19 cellular contexts compared by ENCODE assay signal in genomic region chr3:8730641-8731040, GRCh38. TPM values are rescaled to one million over a fixed set of nuclear protein-coding genes. Genes with fewer than 3 reads are reported as not detected.
DNase-seq lines count a peak whose midpoint lies in the region; ATAC-seq, FAIRE-seq and TF ChIP-seq lines count a peak whose summit lies in the region.
"Had no signal": no experiment of that assay in that cellular context is flagged by ENCODE, and none has a peak within 500 bp of the region (broad histone marks: within the 10 kb centered on the region; RNA-seq: fewer than 3 reads in every experiment).

No MANE protein-coding gene starts in this region.

- intact Hi-C loops in activated T-helper 1 cell treated with anti-CD3 and anti-CD28 coated beads, Interleukin-12 subunit alpha, Interleukin-12 subunit beta, Interleukin-2, Interleukin-4 antibody, amounts not matched to agents 30 ng/mL and 10 ng/mL and 1 ng/mL, durations not matched to agents 14 hours and 24 hours and 36 hours (cut with micrococcal nuclease), result no loop called here

- in situ Hi-C loops in GM23248 (cut with MboI), result no loop called here

- no peak overlapping the region for H2AFZ ChIP-seq in GM23248
- H2AFZ ChIP-seq in astrocyte (ENCODE audit: low read depth, low read length), result no peak overlapping the region
- H2AFZ ChIP-seq in hepatocyte, result peak overlapping the region; percentile 38
- H2AFZ ChIP-seq in osteoblast (ENCODE audit: low read length), result no peak overlapping the region

- WGBS in GM23248 (ENCODE audit: low coverage in 1 of 2, low lambda C conversion rate in 2 of 2, missing lambda C conversion rate in 2 of 2), 2 experiments, result 79 to 82% methylated on average over 4 of the region's 4 CpGs
- 85% methylated on average over 4 of the region's 4 CpGs for WGBS in hepatocyte (ENCODE audit: low lambda C conversion rate, missing lambda C conversion rate)

- no peaks in the 10 kb centered on the region for H3K9me3 ChIP-seq in GM23248 (ENCODE audit: low read depth)
- peaks cover 7% of the 10 kb centered on the region for H3K9me3 ChIP-seq in astrocyte (ENCODE audit: insufficient read depth, low read depth, low read length)
- H3K9me3 ChIP-seq in hepatocyte (ENCODE audit: low read depth), result no peaks in the 10 kb centered on the region
- no peaks in the 10 kb centered on the region for H3K9me3 ChIP-seq in osteoblast (ENCODE audit: low read depth, low read length)

- H3K9me2 ChIP-seq in GM23248 (ENCODE audit: insufficient read depth) (no peaks in the 10 kb centered on the region), hepatocyte (replicated peaks; ENCODE audit: insufficient read depth) (no peaks in the 10 kb centered on the region)

- H3F3A ChIP-seq in GM23248 (ENCODE audit: insufficient read depth), result peaks cover 4% of the 10 kb centered on the region; the same call in 1 of the 2 replicates

- H3K27ac ChIP-seq in GM23248 (no peak overlapping the region), astrocyte (ENCODE audit: low read depth, low read length) (no peak overlapping the region), hepatocyte (peak overlapping the region; percentile 22), osteoblast (ENCODE audit: low read depth, low read length) (no peak overlapping the region)

- no peaks in the 10 kb centered on the region for H3K36me3 ChIP-seq in GM23248 (ENCODE audit: low read depth)
- H3K36me3 ChIP-seq in astrocyte (ENCODE audit: insufficient read depth, low read length), result no peaks in the 10 kb centered on the region
- H3K36me3 ChIP-seq in hepatocyte (replicated peaks; ENCODE audit: insufficient read depth, low read depth), result no peaks in the 10 kb centered on the region
- H3K36me3 ChIP-seq in osteoblast (ENCODE audit: insufficient read depth, low read length), result no peaks in the 10 kb centered on the region

- H3K9ac ChIP-seq in GM23248 (no peak overlapping the region), astrocyte (ENCODE audit: low read length) (no peak overlapping the region)

- no peak for TF ChIP-seq CTCF in astrocyte (IDR thresholded peaks at IDR 0.05; ENCODE audit: insufficient read depth, low read depth, low read length)
- TF ChIP-seq CTCF in hepatocyte (IDR thresholded peaks at IDR 0.05; ENCODE audit: poor library complexity), result no peak
- no peak for TF ChIP-seq CTCF in osteoblast (IDR thresholded peaks at IDR 0.05; ENCODE audit: extremely low read depth, low read depth, low read length)

- peaks cover 21% of the 10 kb centered on the region for H3K9me3 Mint-ChIP-seq in astrocyte (ENCODE audit: unreplicated experiment)
- H3K9me3 Mint-ChIP-seq in activated T-helper 1 cell treated with anti-CD3 and anti-CD28 coated beads, Interleukin-12 subunit alpha, Interleukin-12 subunit beta, Interleukin-2, Interleukin-4 antibody, amounts not matched to agents 30 ng/mL and 10 ng/mL and 1 ng/mL, durations not matched to agents 14 hours and 24 hours and 36 hours, result no peaks in the 10 kb centered on the region

- no peak for ATAC-seq in HG03108 (IDR thresholded peaks at IDR 0.05; ENCODE audit: unreplicated experiment)
- ATAC-seq in GM19395 (IDR thresholded peaks at IDR 0.05; ENCODE audit: unreplicated experiment), result no peak

- peaks cover 2% of the 10 kb centered on the region for H3K4me1 Mint-ChIP-seq in astrocyte (ENCODE audit: low read depth, unreplicated experiment)
- H3K4me1 Mint-ChIP-seq in activated T-helper 1 cell treated with anti-CD3 and anti-CD28 coated beads, Interleukin-12 subunit alpha, Interleukin-12 subunit beta, Interleukin-2, Interleukin-4 antibody, amounts not matched to agents 30 ng/mL and 10 ng/mL and 1 ng/mL, durations not matched to agents 14 hours and 24 hours and 36 hours (ENCODE audit: low read depth), result no peaks in the 10 kb centered on the region

- H3K79me2 ChIP-seq in GM23248 (ENCODE audit: insufficient read depth) (no peaks in the 10 kb centered on the region), astrocyte (ENCODE audit: insufficient read depth, low read length) (no peaks in the 10 kb centered on the region), hepatocyte (no peaks in the 10 kb centered on the region), osteoblast (ENCODE audit: insufficient read depth, low read length) (no peaks in the 10 kb centered on the region)

- no peak overlapping the region for H3K4me3 ChIP-seq in GM23248
- no peak overlapping the region for H3K4me3 ChIP-seq in astrocyte (ENCODE audit: insufficient read depth, low read depth, low read length)
- no peak overlapping the region for H3K4me3 ChIP-seq in hepatocyte
- H3K4me3 ChIP-seq in osteoblast (ENCODE audit: insufficient read depth, low read length), result no peak overlapping the region

- no peak overlapping the region for H3K4me2 ChIP-seq in GM23248 (ENCODE audit: unreplicated experiment)
- H3K4me2 ChIP-seq in astrocyte (ENCODE audit: low read length), result no peak overlapping the region
- no peak overlapping the region for H3K4me2 ChIP-seq in hepatocyte
- H3K4me2 ChIP-seq in osteoblast (ENCODE audit: insufficient read depth, low read length), result no peak overlapping the region

- peaks cover 5% of the 10 kb centered on the region for H3K27me3 Mint-ChIP-seq in astrocyte (ENCODE audit: low read depth, unreplicated experiment)
- H3K27me3 Mint-ChIP-seq in activated T-helper 1 cell treated with anti-CD3 and anti-CD28 coated beads, Interleukin-12 subunit alpha, Interleukin-12 subunit beta, Interleukin-2, Interleukin-4 antibody, amounts not matched to agents 30 ng/mL and 10 ng/mL and 1 ng/mL, durations not matched to agents 14 hours and 24 hours and 36 hours (ENCODE audit: insufficient read depth), result peaks cover 5% of the 10 kb centered on the region

- no peak overlapping the region for H3K4me3 Mint-ChIP-seq in astrocyte (ENCODE audit: unreplicated experiment)
- H3K4me3 Mint-ChIP-seq in activated T-helper 1 cell treated with anti-CD3 and anti-CD28 coated beads, Interleukin-12 subunit alpha, Interleukin-12 subunit beta, Interleukin-2, Interleukin-4 antibody, amounts not matched to agents 30 ng/mL and 10 ng/mL and 1 ng/mL, durations not matched to agents 14 hours and 24 hours and 36 hours, result no peak overlapping the region

- 0 out of 2 replicates have a peak, but pooled peaks cover 6% of the 10 kb centered on the region for H3K4me1 ChIP-seq in GM23248 (ENCODE audit: insufficient read depth)
- no peaks in the 10 kb centered on the region for H3K4me1 ChIP-seq in astrocyte (ENCODE audit: insufficient read depth, low read length)
- H3K4me1 ChIP-seq in hepatocyte (ENCODE audit: insufficient read depth), result peaks cover 3% of the 10 kb centered on the region
- H3K4me1 ChIP-seq in osteoblast (ENCODE audit: insufficient read depth, low read length), result peaks cover 10% of the 10 kb centered on the region

- no peak overlapping the region for H3K27ac Mint-ChIP-seq in astrocyte (ENCODE audit: unreplicated experiment)
- H3K27ac Mint-ChIP-seq in activated T-helper 1 cell treated with anti-CD3 and anti-CD28 coated beads, Interleukin-12 subunit alpha, Interleukin-12 subunit beta, Interleukin-2, Interleukin-4 antibody, amounts not matched to agents 30 ng/mL and 10 ng/mL and 1 ng/mL, durations not matched to agents 14 hours and 24 hours and 36 hours, result no peak overlapping the region

- peaks cover 2% of the 10 kb centered on the region for H3K36me3 Mint-ChIP-seq in astrocyte (ENCODE audit: low read depth, unreplicated experiment)
- H3K36me3 Mint-ChIP-seq in activated T-helper 1 cell treated with anti-CD3 and anti-CD28 coated beads, Interleukin-12 subunit alpha, Interleukin-12 subunit beta, Interleukin-2, Interleukin-4 antibody, amounts not matched to agents 30 ng/mL and 10 ng/mL and 1 ng/mL, durations not matched to agents 14 hours and 24 hours and 36 hours (ENCODE audit: low read depth), result no peaks in the 10 kb centered on the region

- H4K20me1 ChIP-seq in GM23248 (ENCODE audit: insufficient read depth) (no peaks in the 10 kb centered on the region), astrocyte (ENCODE audit: insufficient read depth, low read length) (no peaks in the 10 kb centered on the region), hepatocyte (ENCODE audit: insufficient read depth, poor library complexity, severe bottlenecking) (no peaks in the 10 kb centered on the region), osteoblast (ENCODE audit: insufficient read depth, low read length) (no peaks in the 10 kb centered on the region)

- no peak for FAIRE-seq in astrocyte (lab: Jason Lieb, UNC)
- FAIRE-seq: RCC 7860 had no signal

- H3K27me3 ChIP-seq in GM23248 (replicated peaks; ENCODE audit: insufficient read depth) (no peaks in the 10 kb centered on the region), astrocyte (ENCODE audit: insufficient read depth, low read length) (no peaks in the 10 kb centered on the region), hepatocyte (no peaks in the 10 kb centered on the region), osteoblast (ENCODE audit: insufficient read depth, low read length) (no peaks in the 10 kb centered on the region)

- peak; percentile 25 for DNase-seq in GM23248
- DNase-seq in astrocyte (ENCODE audit: low read depth), result peak; percentile 29
- no peak for DNase-seq in hepatocyte (ENCODE audit: low spot score)
- peak; percentile 74 for DNase-seq in osteoblast (ENCODE audit: insufficient read length, low spot score, missing footprints)
- no peak for DNase-seq in activated T-helper 1 cell treated with anti-CD3 and anti-CD28 coated beads, Interleukin-12 subunit alpha, Interleukin-12 subunit beta, Interleukin-2, Interleukin-4 antibody, amounts not matched to agents 30 ng/mL and 10 ng/mL and 1 ng/mL, durations not matched to agents 14 hours and 24 hours and 36 hours (ENCODE audit: low spot score)
- DNase-seq: AML-193, COR-L47, DMS153, EL, KG1, NCI-H1436 treated with DMSO at 0.1 percent for 48 hours, NCI-H2081, NCI-H510A treated with DMSO at 0.1 percent for 48 hours, SHP77 had no signal

RNA-seq across cellular contexts. Expression of gene CAV3, which starts 3.0 kb away (rescaled TPM):
- total RNA-seq in GM23248 (2014; rRNA removed; shearing (Covaris generic)), result not detected in 2 replicates
- 0.15 TPM in 1 of 2 replicates, not detected in the other for polyA plus RNA-seq in GM23248 (2016; fragmentation: Nextera tagmentation; extraction: Ambion mirVana)
- total RNA-seq in astrocyte, result not detected in 2 replicates
- not detected in 2 replicates for total RNA-seq in hepatocyte
- polyA plus RNA-seq in hepatocyte, result not detected in 2 replicates
- total RNA-seq in osteoblast, result not detected in 2 replicates
- total RNA-seq in activated T-helper 1 cell treated with anti-CD3 and anti-CD28 coated beads, Interleukin-12 subunit alpha, Interleukin-12 subunit beta, Interleukin-2, Interleukin-4 antibody, amounts not matched to agents 30 ng/mL and 10 ng/mL and 1 ng/mL, durations not matched to agents 14 hours and 24 hours and 36 hours, result not detected in 2 replicates
- total RNA-seq: A673, H4 had no signal

RNA-seq across cellular contexts. Expression of gene OXTR, which starts 38.8 kb away (rescaled TPM):
- 269 and 340 TPM in 2 replicates for total RNA-seq in GM23248 (2014; rRNA removed; shearing (Covaris generic))
- polyA plus RNA-seq in GM23248 (2016; fragmentation: Nextera tagmentation; extraction: Ambion mirVana) (123 and 128 TPM in 2 replicates), hepatocyte (0.97 and 1.3 TPM in 2 replicates)
- total RNA-seq in astrocyte (2.2 and 3.0 TPM in 2 replicates), hepatocyte (1.6 and 1.9 TPM in 2 replicates), osteoblast (2.5 and 6.2 TPM in 2 replicates)
- total RNA-seq in activated T-helper 1 cell treated with anti-CD3 and anti-CD28 coated beads, Interleukin-12 subunit alpha, Interleukin-12 subunit beta, Interleukin-2, Interleukin-4 antibody, amounts not matched to agents 30 ng/mL and 10 ng/mL and 1 ng/mL, durations not matched to agents 14 hours and 24 hours and 36 hours, result 1.0 and 1.2 TPM in 2 replicates

Comparison
In these comparisons a context has a peak if more than half of its experiments do, and no peak if none do; other contexts are left out.
1. DNase-seq: peak in GM23248 (single experiment), astrocyte (single experiment) and osteoblast (single experiment); none in hepatocyte (single experiment) and activated T-helper 1 cell treated with anti-CD3 and anti-CD28 coated beads, Interleukin-12 subunit alpha, Interleukin-12 subunit beta, Interleukin-2, Interleukin-4 antibody, amounts not matched to agents 30 ng/mL and 10 ng/mL and 1 ng/mL, durations not matched to agents 14 hours and 24 hours and 36 hours (single experiment).
2. RNA of gene OXTR, which starts 38.8 kb away (total RNA-seq): 269 to 340 TPM in GM23248; 2.2 to 3.0 TPM in astrocyte, 2.5 to 6.2 TPM in osteoblast, 1.6 to 1.9 TPM in hepatocyte and 1.0 to 1.2 TPM in activated T-helper 1 cell treated with anti-CD3 and anti-CD28 coated beads, Interleukin-12 subunit alpha, Interleukin-12 subunit beta, Interleukin-2, Interleukin-4 antibody, amounts not matched to agents 30 ng/mL and 10 ng/mL and 1 ng/mL, durations not matched to agents 14 hours and 24 hours and 36 hours; every median in the first group is over 10 times any median in the second.